ENCODE assay signal across 1 cellular context in genomic region chr16:87762071-87762571, GRCh38.
TF ChIP-seq lines count a peak whose summit lies in the region.

No MANE protein-coding gene starts in this region.

TF ChIP-seq in IMR-90, 13 proteins besides CTCF, POLR2A, EP300 and RAD21:
- TF ChIP-seq CHD1 (IDR thresholded peaks at IDR 0.05; ENCODE audit: low read depth, low read length) = no peak
- TF ChIP-seq CEBPB (IDR thresholded peaks at IDR 0.05; ENCODE audit: low read depth, low read length) = 0 out of 2 replicates have a peak, but pooled peaks have one; percentile 13
